In the genomic region with DNA sequence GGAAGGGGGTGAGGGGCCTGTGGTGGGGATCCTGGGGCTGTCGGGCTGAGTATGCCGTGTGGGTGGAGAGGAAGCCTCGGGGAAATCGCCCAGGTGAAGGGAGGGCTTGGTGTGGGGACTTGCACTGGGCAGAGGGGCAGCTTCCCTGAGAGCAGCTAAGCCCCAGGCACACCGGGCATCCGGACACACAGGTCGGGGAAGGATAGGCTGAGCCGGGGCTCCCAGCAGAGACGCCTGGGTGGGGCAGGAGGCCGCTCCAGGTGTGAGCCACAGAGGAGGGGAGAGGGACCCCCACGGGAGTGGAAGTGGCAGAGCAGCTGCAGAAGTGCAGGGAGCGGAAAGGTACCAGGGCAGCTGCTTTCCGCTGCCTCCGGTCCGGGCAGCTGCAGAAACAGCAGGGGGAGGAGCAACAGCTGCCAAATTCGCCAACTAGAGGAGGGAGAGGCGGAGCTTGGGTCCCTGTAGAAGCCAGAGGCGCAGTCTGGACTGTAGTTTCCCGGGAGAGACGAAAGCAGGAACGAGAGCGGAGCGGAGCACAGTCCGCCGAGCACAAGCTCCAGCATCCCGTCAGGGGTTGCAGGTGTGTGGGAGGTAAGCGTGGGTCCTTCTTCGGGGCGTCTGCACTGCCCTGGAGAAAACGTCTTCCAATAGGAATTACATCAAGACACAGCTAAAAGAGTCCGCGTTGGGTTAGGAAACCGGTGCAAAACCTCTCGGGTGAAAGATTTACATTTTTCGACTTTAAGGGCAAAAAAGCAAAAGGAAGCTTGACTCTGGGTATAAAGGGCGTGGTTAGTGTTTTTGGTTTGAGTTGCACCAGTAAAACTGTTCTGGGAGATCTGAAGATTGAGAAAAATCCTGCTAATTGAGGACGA, we compare ENCODE assay signal across 1 cellular context.
A peak's percentile ranks its signal among the peaks of the same experiment; 100 is the strongest.
TF ChIP-seq lines count a peak whose summit lies in the region.

A gene with protein sequence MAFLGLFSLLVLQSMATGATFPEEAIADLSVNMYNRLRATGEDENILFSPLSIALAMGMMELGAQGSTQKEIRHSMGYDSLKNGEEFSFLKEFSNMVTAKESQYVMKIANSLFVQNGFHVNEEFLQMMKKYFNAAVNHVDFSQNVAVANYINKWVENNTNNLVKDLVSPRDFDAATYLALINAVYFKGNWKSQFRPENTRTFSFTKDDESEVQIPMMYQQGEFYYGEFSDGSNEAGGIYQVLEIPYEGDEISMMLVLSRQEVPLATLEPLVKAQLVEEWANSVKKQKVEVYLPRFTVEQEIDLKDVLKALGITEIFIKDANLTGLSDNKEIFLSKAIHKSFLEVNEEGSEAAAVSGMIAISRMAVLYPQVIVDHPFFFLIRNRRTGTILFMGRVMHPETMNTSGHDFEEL (plus strand): TSS at position 489 of the 875 bp plus-strand sequence. CDS start 53,408 bp downstream, outside the sequence.

TF ChIP-seq in HEK293, 187 proteins besides CTCF, POLR2A, EP300 and RAD21 (continued from another document):
- TF ChIP-seq PRDM10 (tag by site-specific recombination; IDR thresholded peaks at IDR 0.05), result peak; percentile 46
- peak; percentile 70 for TF ChIP-seq KLF9 (tag by site-specific recombination; IDR thresholded peaks at IDR 0.05; ENCODE audit: low read depth)
- TF ChIP-seq, protein P1, sequence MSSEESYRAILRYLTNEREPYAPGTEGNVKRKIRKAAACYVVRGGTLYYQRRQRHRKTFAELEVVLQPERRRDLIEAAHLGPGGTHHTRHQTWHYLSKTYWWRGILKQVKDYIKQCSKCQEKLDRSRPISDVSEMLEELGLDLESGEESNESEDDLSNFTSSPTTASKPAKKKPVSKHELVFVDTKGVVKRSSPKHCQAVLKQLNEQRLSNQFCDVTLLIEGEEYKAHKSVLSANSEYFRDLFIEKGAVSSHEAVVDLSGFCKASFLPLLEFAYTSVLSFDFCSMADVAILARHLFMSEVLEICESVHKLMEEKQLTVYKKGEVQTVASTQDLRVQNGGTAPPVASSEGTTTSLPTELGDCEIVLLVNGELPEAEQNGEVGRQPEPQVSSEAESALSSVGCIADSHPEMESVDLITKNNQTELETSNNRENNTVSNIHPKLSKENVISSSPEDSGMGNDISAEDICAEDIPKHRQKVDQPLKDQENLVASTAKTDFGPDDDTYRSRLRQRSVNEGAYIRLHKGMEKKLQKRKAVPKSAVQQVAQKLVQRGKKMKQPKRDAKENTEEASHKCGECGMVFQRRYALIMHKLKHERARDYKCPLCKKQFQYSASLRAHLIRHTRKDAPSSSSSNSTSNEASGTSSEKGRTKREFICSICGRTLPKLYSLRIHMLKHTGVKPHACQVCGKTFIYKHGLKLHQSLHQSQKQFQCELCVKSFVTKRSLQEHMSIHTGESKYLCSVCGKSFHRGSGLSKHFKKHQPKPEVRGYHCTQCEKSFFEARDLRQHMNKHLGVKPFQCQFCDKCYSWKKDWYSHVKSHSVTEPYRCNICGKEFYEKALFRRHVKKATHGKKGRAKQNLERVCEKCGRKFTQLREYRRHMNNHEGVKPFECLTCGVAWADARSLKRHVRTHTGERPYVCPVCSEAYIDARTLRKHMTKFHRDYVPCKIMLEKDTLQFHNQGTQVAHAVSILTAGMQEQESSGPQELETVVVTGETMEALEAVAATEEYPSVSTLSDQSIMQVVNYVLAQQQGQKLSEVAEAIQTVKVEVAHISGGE (tag by site-specific recombination; conservative IDR thresholded peaks at IDR 0.05; ENCODE audit: low read depth), result peak; percentile 88
- TF ChIP-seq ZFP69B (tag by site-specific recombination; IDR thresholded peaks at IDR 0.05), result 0 out of 2 replicates have a peak, but pooled peaks have one; percentile 8
- peak; percentile 88 for TF ChIP-seq EGR2 (tag by site-specific recombination; IDR thresholded peaks at IDR 0.05; ENCODE audit: low read depth)
- TF ChIP-seq ZNF366 (tag by site-specific recombination; conservative IDR thresholded peaks at IDR 0.05), result peak; percentile 58; the same call in 1 of the 2 replicates
- TF ChIP-seq MEIS1 (CRISPR knock-in tag; IDR thresholded peaks at IDR 0.05; ENCODE audit: borderline replicate concordance), result no peak
- peak; percentile 82 for TF ChIP-seq ZIC2 (tag by site-specific recombination; IDR thresholded peaks at IDR 0.05)
- TF ChIP-seq ZBTB21 (tag by site-specific recombination; IDR thresholded peaks at IDR 0.05), result no peak
- peak; percentile 57; the same call in 1 of the 2 replicates for TF ChIP-seq KLF8 (tag by site-specific recombination; IDR thresholded peaks at IDR 0.05)
- peak; percentile 66 for TF ChIP-seq SP2 (tag by site-specific recombination; IDR thresholded peaks at IDR 0.05)
